11 cellular contexts compared by ENCODE assay signal in genomic region chr1:233993651-233994050, GRCh38.
DNase-seq lines count a peak whose midpoint lies in the region; ATAC-seq and TF ChIP-seq lines count a peak whose summit lies in the region.
"Had no signal": no experiment of that assay in that cellular context is flagged by ENCODE, and none has a peak within 500 bp of the region (broad histone marks: within the 10 kb centered on the region; RNA-seq: fewer than 3 reads in every experiment).

No MANE protein-coding gene starts in this region.

- H3K4me2 ChIP-seq in trophoblast cell (ENCODE audit: low read length): no peak overlapping the region

- H3K14ac ChIP-seq in trophoblast cell (ENCODE audit: low read length): no peak overlapping the region

- no peak overlapping the region for H4K8ac ChIP-seq in trophoblast cell (ENCODE audit: low read depth, low read length)

- H2BK12ac ChIP-seq in trophoblast cell (ENCODE audit: low read length): no peak overlapping the region

- no peak overlapping the region for H2AK5ac ChIP-seq in trophoblast cell (ENCODE audit: low read length)

- no peak overlapping the region for H3K4ac ChIP-seq in trophoblast cell (ENCODE audit: low read depth, low read length)

- DNase-seq in GM12865 (ENCODE audit: low read depth): peak; percentile 64
- peak; percentile 90 for DNase-seq in NCI-H748 (lab: John Stamatoyannopoulos, UW; ENCODE audit: unreplicated experiment)
- peak; percentile 94 to 98 for DNase-seq in foreskin keratinocyte
- DNase-seq in HuH-7.5 (ENCODE audit: low spot score): no peak
- no peak for DNase-seq in trophoblast cell
- DNase-seq: HCEC 1CT, left ventricle myocardium inferior had no signal

- ATAC-seq in HG02938 (IDR thresholded peaks at IDR 0.05; ENCODE audit: unreplicated experiment) (peak; percentile 62), foreskin keratinocyte (peak; percentile 97), GM18519 (IDR thresholded peaks at IDR 0.05; ENCODE audit: low FRiP score, unreplicated experiment) (no peak)
- ATAC-seq: body of pancreas had no signal

- TF ChIP-seq CTCF in GM12865 (IDR thresholded peaks at IDR 0.05; ENCODE audit: insufficient read depth, low read depth, low read length, missing control alignments) (no peak), foreskin keratinocyte (conservative IDR thresholded peaks at IDR 0.05) (no peak)

- H3K4me3 ChIP-seq in GM12865 (ENCODE audit: low read depth, low read length) (no peak overlapping the region), trophoblast cell (ENCODE audit: low read depth, low read length) (no peak overlapping the region)
- H3K4me3 ChIP-seq: body of pancreas, left ventricle myocardium inferior, SK-N-MC had no signal

- no peak overlapping the region for H3K9ac ChIP-seq in trophoblast cell (ENCODE audit: low read length)

- no peak overlapping the region for H4K12ac ChIP-seq in trophoblast cell (ENCODE audit: low read depth, low read length)

- H3K27ac ChIP-seq in foreskin keratinocyte (peak overlapping the region; percentile 81), trophoblast cell (ENCODE audit: low read depth, low read length) (no peak overlapping the region)
- H3K27ac ChIP-seq: body of pancreas, left ventricle myocardium inferior, SK-N-MC had no signal

- no peak overlapping the region for H3K23ac ChIP-seq in trophoblast cell (ENCODE audit: low read length)

- H3K4me1 ChIP-seq in foreskin keratinocyte: peaks cover 12% of the 10 kb centered on the region
- H3K4me1 ChIP-seq in trophoblast cell (ENCODE audit: control insufficient read depth in 1 of 2, insufficient read depth in 2 of 2, low read length in 2 of 2): no peaks in the 10 kb centered on the region
- H3K4me1 ChIP-seq: body of pancreas, left ventricle myocardium inferior had no signal

- H2BK120ac ChIP-seq in trophoblast cell (ENCODE audit: insufficient read depth, low read length, poor library complexity): no peak overlapping the region

- H3K36me3 ChIP-seq in trophoblast cell (ENCODE audit: control insufficient read depth in 1 of 2, insufficient read depth in 2 of 2, low read length in 2 of 2): no peaks in the 10 kb centered on the region
- H3K36me3 ChIP-seq: left ventricle myocardium inferior had no signal

- H3K9me3 ChIP-seq in trophoblast cell (ENCODE audit: insufficient read depth, low read depth, low read length): no peaks in the 10 kb centered on the region
- H3K9me3 ChIP-seq: body of pancreas, left ventricle myocardium inferior had no signal

- H4K91ac ChIP-seq in trophoblast cell (ENCODE audit: low read depth, low read length): no peak overlapping the region

- no peaks in the 10 kb centered on the region for H3K79me2 ChIP-seq in trophoblast cell (ENCODE audit: control insufficient read depth, insufficient read depth, low read length, poor library complexity)

- H3K79me1 ChIP-seq in trophoblast cell (ENCODE audit: low read length): no peaks in the 10 kb centered on the region

- no CpG with 5 or more reads among the region's 6 CpGs for WGBS in trophoblast cell (ENCODE audit: extremely low coverage, insufficient coverage, insufficient read length)

- no peak overlapping the region for H2BK5ac ChIP-seq in trophoblast cell (ENCODE audit: low read depth, low read length, poor library complexity)

- H3K27me3 ChIP-seq in foreskin keratinocyte: no peaks in the 10 kb centered on the region
- H3K27me3 ChIP-seq in trophoblast cell (ENCODE audit: insufficient read depth, low read length): no peaks in the 10 kb centered on the region
- H3K27me3 ChIP-seq: body of pancreas had no signal

- no peak overlapping the region for H3K18ac ChIP-seq in trophoblast cell (ENCODE audit: low read length)

- no peak overlapping the region for H2AFZ ChIP-seq in trophoblast cell (ENCODE audit: insufficient read depth, low read length, poor library complexity)

Comparison
In these comparisons a context has a peak if more than half of its experiments do, and no peak if none do; other contexts are left out.
1. DNase-seq: peak in GM12865 (single experiment), NCI-H748 (single experiment) and foreskin keratinocyte (2 of 2); none in HuH-7.5 (single experiment) and trophoblast cell (0 of 2).